ENCODE assay signal across 27 cellular contexts in genomic region chr12:95390932-95391331, GRCh38.
DNase-seq lines count a peak whose midpoint lies in the region; ATAC-seq and TF ChIP-seq lines count a peak whose summit lies in the region.
"Had no signal": no experiment of that assay in that cellular context is flagged by ENCODE, and none has a peak within 500 bp of the region (broad histone marks: within the 10 kb centered on the region; RNA-seq: fewer than 3 reads in every experiment).

No MANE protein-coding gene starts in this region.

- H3K4me1 Mint-ChIP-seq in IgD-negative memory B cell, result peaks cover 12 to 22% (median 16%) of the 10 kb centered on the region in 3 donors
- H3K4me1 Mint-ChIP-seq: H9 had no signal

- H3K9me3 Mint-ChIP-seq in IgD-negative memory B cell, result peaks cover 0 to 2% (median 1%) of the 10 kb centered on the region in 3 donors

- peak overlapping the region; percentile 48 to 91 (median 80) for H3K4me3 Mint-ChIP-seq in IgD-negative memory B cell
- H3K4me3 Mint-ChIP-seq: H9 had no signal

- H3K4me3 ChIP-seq in GM12864 (ENCODE audit: low read depth, low read length), result peak overlapping the region; percentile 25
- H3K4me3 ChIP-seq: BLaER1 treated with 17β-estradiol and CSF1 and Interleukin-3, amounts not matched to agents 10 nM and 100 nM; gastrocnemius medialis; thyroid gland had no signal

- ATAC-seq in GM19351 (IDR thresholded peaks at IDR 0.05; ENCODE audit: unreplicated experiment), result peak; percentile 92
- ATAC-seq in HG02763 (IDR thresholded peaks at IDR 0.05; ENCODE audit: unreplicated experiment), result peak; percentile 41
- no peak for ATAC-seq in HG02642 (IDR thresholded peaks at IDR 0.05; ENCODE audit: poor library complexity, unreplicated experiment)
- ATAC-seq in foreskin keratinocyte, result no peak
- no peak for ATAC-seq in GM19467 (IDR thresholded peaks at IDR 0.05; ENCODE audit: unreplicated experiment)
- ATAC-seq: activated naive CD4-positive, alpha-beta T cell treated with anti-CD3 and anti-CD28 coated beads, Interleukin-2, amount 50 U/mL, for 72 hours; esophagus mucosa; gastrocnemius medialis; stimulated activated naive CD8-positive, alpha-beta T cell treated with anti-CD3 and anti-CD28 coated beads, Interleukin-15, Interleukin-2, amounts not matched to agents 100 U/mL and 50 U/mL, for 24 hours had no signal

- no peaks in the 10 kb centered on the region for H3K4me1 ChIP-seq in foreskin keratinocyte
- H3K4me1 ChIP-seq: BLaER1 treated with 17β-estradiol and CSF1 and Interleukin-3, amounts not matched to agents 10 nM and 100 nM; thyroid gland had no signal

- no peaks in the 10 kb centered on the region for H3K27me3 Mint-ChIP-seq in IgD-negative memory B cell

- TF ChIP-seq CTCF in GM12864 (IDR thresholded peaks at IDR 0.05; ENCODE audit: low read depth, low read length, missing control alignments), result no peak
- no peak for TF ChIP-seq CTCF in foreskin keratinocyte (conservative IDR thresholded peaks at IDR 0.05)

- H3K36me3 Mint-ChIP-seq in IgD-negative memory B cell, result no peaks in the 10 kb centered on the region

- DNase-seq in GM12864 (ENCODE audit: low read depth) (peak; percentile 49), foreskin keratinocyte (no peak), NCI-H2107 (lab: John Stamatoyannopoulos, UW) (no peak)
- DNase-seq: activated CD4-positive, CD25-positive, alpha-beta regulatory T cell treated with anti-CD3 and anti-CD28 coated beads, Interleukin-2, amount 50 U/mL, for 72 hours; activated T-cell treated with anti-CD3 and anti-CD28 coated beads, Interleukin-2, amount 50 U/mL, for 48 hours; Calu3; effector memory CD4-positive, alpha-beta T cell; gastrocnemius medialis; H9; KG1; mammary epithelial cell; NCI-H1092; NCI-H524; nucleus accumbens; SK-N-SH; small intestine; stimulated activated CD4-positive, alpha-beta T cell treated with anti-CD3 and anti-CD28 coated beads, Interleukin-2, amount 100 ng/mL, for 48 hours; stimulated activated naive CD8-positive, alpha-beta T cell treated with anti-CD3 and anti-CD28 coated beads, Interleukin-15, Interleukin-2, amounts not matched to agents 100 U/mL and 50 U/mL, for 24 hours; thyroid gland had no signal

- peak overlapping the region in 1 of 3 donors; percentile 83 for H3K27ac Mint-ChIP-seq in IgD-negative memory B cell
- H3K27ac Mint-ChIP-seq: activated naive CD4-positive, alpha-beta T cell treated with anti-CD3 and anti-CD28 coated beads, Interleukin-2, amount 50 U/mL, for 72 hours; H9 had no signal

- H3K27ac ChIP-seq in foreskin keratinocyte, result no peak overlapping the region
- H3K27ac ChIP-seq: BLaER1 treated with 17β-estradiol and CSF1 and Interleukin-3, amounts not matched to agents 10 nM and 100 nM; gastrocnemius medialis; thyroid gland had no signal

- peaks cover 13% of the 10 kb centered on the region for H3K27me3 ChIP-seq in foreskin keratinocyte
- H3K27me3 ChIP-seq: BLaER1 treated with 17β-estradiol and CSF1 and Interleukin-3, amounts not matched to agents 10 nM and 100 nM; gastrocnemius medialis; thyroid gland had no signal

Comparison
In these comparisons a context has a peak if more than half of its experiments do, and no peak if none do; other contexts are left out.
1. ATAC-seq: peak in GM19351 (single experiment) and HG02763 (single experiment); none in HG02642 (single experiment), foreskin keratinocyte (single experiment) and GM19467 (single experiment).